In the genomic region with DNA sequence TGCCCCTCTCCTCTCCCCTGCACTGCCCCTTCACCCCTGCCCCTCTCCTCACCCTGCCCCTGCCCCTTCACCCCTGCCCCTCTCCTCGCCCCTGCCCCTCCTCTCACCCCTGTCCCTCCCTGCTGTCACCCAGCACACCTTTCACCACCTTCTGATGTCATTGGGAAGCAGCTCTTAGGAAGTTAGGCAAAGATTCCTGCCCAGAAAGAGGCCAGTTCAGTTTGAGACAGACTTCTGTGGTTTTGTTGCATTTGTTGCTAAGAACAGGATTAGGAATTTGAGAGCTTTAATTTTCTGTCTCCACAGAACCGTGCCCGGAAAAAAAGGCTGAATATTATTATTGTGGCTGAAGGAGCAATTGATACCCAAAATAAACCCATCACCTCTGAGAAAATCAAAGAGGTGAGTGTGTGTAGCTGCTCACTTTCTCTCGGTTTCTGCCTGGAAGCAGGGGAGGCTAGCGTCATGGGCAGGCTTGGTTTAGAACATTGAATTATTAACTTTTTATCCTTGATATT, we compare ENCODE assay signal across 14 cellular contexts. TPM values are rescaled to one million over a fixed set of nuclear protein-coding genes. Genes with fewer than 3 reads are reported as not detected.
A peak's percentile ranks its signal among the peaks of the same experiment; 100 is the strongest.
DNase-seq lines count a peak whose midpoint lies in the region; ATAC-seq and TF ChIP-seq lines count a peak whose summit lies in the region.
"Had no signal": no experiment of that assay in that cellular context is flagged by ENCODE, and none has a peak within 500 bp of the region (broad histone marks: within the 10 kb centered on the region; RNA-seq: fewer than 3 reads in every experiment).

No MANE protein-coding gene starts in this region.

- no peak for TF ChIP-seq CTCF in PC-9 (conservative IDR thresholded peaks at IDR 0.05)
- TF ChIP-seq CTCF in left lung (IDR thresholded peaks at IDR 0.05), result no peak
- TF ChIP-seq CTCF in GM13977 (IDR thresholded peaks at IDR 0.05; ENCODE audit: extremely low read depth, insufficient read depth, missing control alignments), result no peak

- H3F3A ChIP-seq in PC-9 (ENCODE audit: insufficient read depth, low read depth), result peaks cover 4% of the 10 kb centered on the region; the same call in 1 of the 2 replicates

- H3K9me3 ChIP-seq in PC-9 (ENCODE audit: insufficient read depth, low read depth) (no peaks in the 10 kb centered on the region), left lung (no peaks in the 10 kb centered on the region), subcutaneous abdominal adipose tissue (ENCODE audit: control insufficient read depth in 5 of 5, low read length in 5 of 5) (no peaks in the 10 kb centered on the region)

- H3K4me1 ChIP-seq in PC-9 (replicated peaks; ENCODE audit: insufficient read depth), result no peaks in the 10 kb centered on the region
- no peaks in the 10 kb centered on the region for H3K4me1 ChIP-seq in left lung
- peaks cover 6 to 37% (median 20%) of the 10 kb centered on the region in 5 donors for H3K4me1 ChIP-seq in subcutaneous abdominal adipose tissue (ENCODE audit: control insufficient read depth in 5 of 5, insufficient read depth in 5 of 5, low read length in 5 of 5)

- H3K27me3 ChIP-seq in PC-9 (ENCODE audit: insufficient read depth, low read depth) (no peaks in the 10 kb centered on the region), left lung (no peaks in the 10 kb centered on the region), subcutaneous abdominal adipose tissue (ENCODE audit: control insufficient read depth in 5 of 5, insufficient read depth in 4 of 5, low read length in 5 of 5) (peaks cover 0 to 3% (median 0%) of the 10 kb centered on the region in 5 donors)

- no peak overlapping the region for H3K4me2 ChIP-seq in PC-9

- no peaks in the 10 kb centered on the region for H3K79me2 ChIP-seq in PC-9 (ENCODE audit: low read depth)

- H3K27ac ChIP-seq in PC-9 (no peak overlapping the region), caudate nucleus (ENCODE audit: low read depth, low read length) (peak overlapping the region; percentile 85), left lung (peak overlapping the region; percentile 43 to 85), subcutaneous abdominal adipose tissue (ENCODE audit: low read depth, low read length) (peak overlapping the region; percentile 65)

- DNase-seq in PC-9, result no peak
- DNase-seq in caudate nucleus (lab: John Stamatoyannopoulos, UW), result no peak
- DNase-seq in left lung, result no peak
- DNase-seq in NCI-H1694 (lab: John Stamatoyannopoulos, UW), result no peak
- no peak for DNase-seq in GM13977 (ENCODE audit: low spot score)
- no peak for DNase-seq in AG20443 (ENCODE audit: low spot score)
- DNase-seq in dermis blood vessel endothelial cell, result no peak
- DNase-seq: activated B cell treated with CpG ODN at 0.5 μM for 24 hours; CD8-positive, alpha-beta T cell; cerebellar nuclear complex; NCI-H1092; NCI-H526; SIG-M5 had no signal

- POLR2A ChIA-PET in PC-9 (lab: Charles Lee; ENCODE audit: unreplicated experiment), result interaction anchor here (0.6 to 0.7 kb wide), 3 partner anchors 12 to 92 kb away, joined by 3 to 6 read pairs (median 5); no protein-coding TSS in a partner anchor

- H4K20me1 ChIP-seq in PC-9 (ENCODE audit: insufficient read depth), result peaks cover 7% of the 10 kb centered on the region; the same call in 1 of the 2 replicates

- H3K4me3 ChIP-seq in PC-9, result no peak overlapping the region
- H3K4me3 ChIP-seq in left lung, result no peak overlapping the region
- no peak overlapping the region for H3K4me3 ChIP-seq in subcutaneous abdominal adipose tissue (ENCODE audit: low read depth in 1 of 5, low read length in 5 of 5)

- peak; percentile 13 for ATAC-seq in left lung
- ATAC-seq: CD8-positive, alpha-beta T cell had no signal

- H3K36me3 ChIP-seq in PC-9 (ENCODE audit: low read depth) (no peaks in the 10 kb centered on the region), left lung (peaks cover 0 to 73% of the 10 kb centered on the region in 2 donors), subcutaneous abdominal adipose tissue (ENCODE audit: control insufficient read depth in 5 of 5, insufficient read depth in 5 of 5, low read length in 5 of 5) (peaks cover 0 to 51% (median 33%) of the 10 kb centered on the region in 5 donors)

- intact Hi-C loops in PC-9 (cut with micrococcal nuclease; ENCODE audit: unreplicated experiment) (loop anchor here (1.0 to 2.0 kb wide), 4 partner anchors 12 to 60 kb away; no protein-coding TSS in a partner anchor), left lung (cut with DNase I) (no loop called here)

- BruUV-seq in PC-9 (replicated peaks; lab: Mats Ljungman, UMichigan), result TSS peak; percentile 65

- H2AFZ ChIP-seq in PC-9, result no peak overlapping the region

- in situ Hi-C loops in GM13977 (cut with MboI; ENCODE audit: low pct_unique_long_range_greater_than_20kb, low sequenced_read_pairs, unreplicated experiment), result no loop called here

- H3K9me2 ChIP-seq in PC-9 (ENCODE audit: insufficient read depth), result no peaks in the 10 kb centered on the region

- H3K9ac ChIP-seq in subcutaneous abdominal adipose tissue (ENCODE audit: low read length in 5 of 5), result peak overlapping the region in 1 of 5 donors; percentile 41

- CTCF ChIA-PET in PC-9 (lab: Charles Lee), result no interaction called here

RNA-seq across cellular contexts. Expression of a gene that starts 39.6 kb away (rescaled TPM):
- total RNA-seq in PC-9 (2021) (222 and 234 TPM in 2 replicates), left lung (10 to 100 TPM; 44.9 to 70.0 TPM), dermis blood vessel endothelial cell (228 and 372 TPM in 2 replicates)
